ENCODE assay signal across 1 cellular context in the genomic region with DNA sequence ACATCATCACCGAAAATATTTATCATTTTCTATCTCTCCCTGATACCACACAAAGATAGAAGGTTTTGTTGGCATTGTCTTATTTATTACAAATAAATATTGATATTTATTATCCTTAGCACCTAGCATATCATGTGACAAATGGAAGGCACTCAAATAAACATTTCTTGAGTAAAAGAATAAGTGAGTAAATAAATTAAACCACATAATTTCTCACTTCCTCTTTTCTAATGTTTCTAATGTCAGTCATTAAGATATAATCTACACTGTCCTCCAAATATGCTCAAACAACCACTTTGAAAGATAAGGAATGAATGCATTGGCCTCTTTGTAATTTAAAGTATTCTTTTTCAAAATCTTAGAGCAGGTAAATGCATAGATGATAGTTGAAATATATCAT.
TF ChIP-seq lines count a peak whose summit lies in the region.

No MANE protein-coding gene starts in this region.

TF ChIP-seq in GM12878, 131 proteins besides CTCF, POLR2A, EP300 and RAD21 (continued from another document):
- TF ChIP-seq, protein P1, sequence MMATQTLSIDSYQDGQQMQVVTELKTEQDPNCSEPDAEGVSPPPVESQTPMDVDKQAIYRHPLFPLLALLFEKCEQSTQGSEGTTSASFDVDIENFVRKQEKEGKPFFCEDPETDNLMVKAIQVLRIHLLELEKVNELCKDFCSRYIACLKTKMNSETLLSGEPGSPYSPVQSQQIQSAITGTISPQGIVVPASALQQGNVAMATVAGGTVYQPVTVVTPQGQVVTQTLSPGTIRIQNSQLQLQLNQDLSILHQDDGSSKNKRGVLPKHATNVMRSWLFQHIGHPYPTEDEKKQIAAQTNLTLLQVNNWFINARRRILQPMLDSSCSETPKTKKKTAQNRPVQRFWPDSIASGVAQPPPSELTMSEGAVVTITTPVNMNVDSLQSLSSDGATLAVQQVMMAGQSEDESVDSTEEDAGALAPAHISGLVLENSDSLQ (IDR thresholded peaks at IDR 0.05) = peak; percentile 64; the same call in 1 of the 2 replicates
- TF ChIP-seq ZNF24 (IDR thresholded peaks at IDR 0.05) (peak; percentile 55; the same call in 1 of the 2 replicates), SPI1 (IDR thresholded peaks at IDR 0.05; ENCODE audit: borderline replicate concordance, insufficient read depth, low read depth, low read length) (peak; percentile 85)
